23 cellular contexts compared by ENCODE assay signal in genomic region chr2:26020214-26020613, GRCh38.
"Had no signal": no experiment of that assay in that cellular context is flagged by ENCODE, and none has a peak within 500 bp of the region (broad histone marks: within the 10 kb centered on the region; RNA-seq: fewer than 3 reads in every experiment).

No MANE protein-coding gene starts in this region.

- H3K27me3 Mint-ChIP-seq: activated B cell treated with CpG ODN at 0.5 μM for 24 hours; activated naive CD8-positive, alpha-beta T cell; type B pancreatic cell had no signal

- H3K36me3 ChIP-seq: left lung had no signal

- H3K27me3 ChIP-seq: left lung had no signal

- H3K27ac ChIP-seq: coronary artery, left lung had no signal

- H3K4me3 ChIP-seq: coronary artery, left lung, mucosa of descending colon, skin epidermis had no signal

- H3K4me1 Mint-ChIP-seq: activated B cell treated with CpG ODN at 0.5 μM for 24 hours had no signal

- DNase-seq: activated B cell treated with CpG ODN at 0.5 μM for 24 hours; activated CD4-positive, alpha-beta T cell treated with anti-CD3 and anti-CD28 coated beads, Interleukin-2, amount 10 ng/mL, durations not matched to agents 24 days and 14 days; activated CD8-positive, alpha-beta memory T cell treated with anti-CD3 and anti-CD28 coated beads, Interleukin-2, amount 50 U/mL, for 4 hours; activated CD8-positive, alpha-beta T cell treated with anti-CD3 and anti-CD28 coated beads, Interleukin-2, amount 10 ng/mL, durations not matched to agents 7 days and 5 days; activated gamma-delta T cell; activated T-cell treated with anti-CD3 and anti-CD28 coated beads, Interleukin-2, amount 50 U/mL, for 48 hours; amniotic stem cell; central memory CD4-positive, alpha-beta T cell; effector CD8-positive, alpha-beta T cell; left lung; mammary epithelial cell; mucosa of descending colon; naive thymus-derived CD4-positive, alpha-beta T cell; posterior cingulate gyrus; stimulated activated CD4-positive, alpha-beta T cell treated with anti-CD3 and anti-CD28 coated beads, Interleukin-15, amount 100 ng/mL, for 24 hours; stimulated activated CD4-positive, alpha-beta T cell treated with anti-CD3 and anti-CD28 coated beads, Interleukin-4, amount 100 ng/mL, for 1 hour; stimulated activated naive CD8-positive, alpha-beta T cell treated with anti-CD3 and anti-CD28 coated beads, Interleukin-15, Interleukin-2, amounts not matched to agents 100 U/mL and 50 U/mL, for 24 hours; T-helper 2 cell had no signal

- H3K4me3 Mint-ChIP-seq: activated B cell treated with CpG ODN at 0.5 μM for 24 hours; activated CD4-positive, alpha-beta T cell treated with anti-CD3 and anti-CD28 coated beads, Interleukin-2, amount 10 ng/mL, durations not matched to agents 24 days and 14 days; activated CD8-positive, alpha-beta T cell treated with anti-CD3 and anti-CD28 coated beads, Interleukin-2, amount 10 ng/mL, durations not matched to agents 7 days and 5 days; activated naive CD8-positive, alpha-beta T cell; brain; naive thymus-derived CD4-positive, alpha-beta T cell; type B pancreatic cell had no signal

- H3K27ac Mint-ChIP-seq: activated B cell treated with CpG ODN at 0.5 μM for 24 hours; activated CD4-positive, alpha-beta T cell treated with anti-CD3 and anti-CD28 coated beads, Interleukin-2, amount 10 ng/mL, durations not matched to agents 24 days and 14 days; activated CD8-positive, alpha-beta T cell treated with anti-CD3 and anti-CD28 coated beads, Interleukin-2, amount 10 ng/mL, durations not matched to agents 7 days and 5 days; activated naive CD8-positive, alpha-beta T cell; naive thymus-derived CD4-positive, alpha-beta T cell; type B pancreatic cell had no signal

- H3K9me3 Mint-ChIP-seq: activated B cell treated with CpG ODN at 0.5 μM for 24 hours; activated CD4-positive, alpha-beta T cell treated with anti-CD3 and anti-CD28 coated beads, Interleukin-2, amount 10 ng/mL, durations not matched to agents 24 days and 14 days; naive thymus-derived CD4-positive, alpha-beta T cell; type B pancreatic cell had no signal

- H3K9me3 ChIP-seq: left lung, mucosa of descending colon had no signal

- ATAC-seq: activated CD8-positive, alpha-beta T cell treated with anti-CD3 and anti-CD28 coated beads, Interleukin-2, amount 10 ng/mL, durations not matched to agents 7 days and 5 days; left lung; mucosa of descending colon; naive thymus-derived CD4-positive, alpha-beta T cell; stimulated activated naive CD8-positive, alpha-beta T cell treated with anti-CD3 and anti-CD28 coated beads, Interleukin-15, Interleukin-2, amounts not matched to agents 100 U/mL and 50 U/mL, for 24 hours had no signal

- H3K36me3 Mint-ChIP-seq: activated naive CD8-positive, alpha-beta T cell; brain; naive thymus-derived CD4-positive, alpha-beta T cell; type B pancreatic cell had no signal
